Comparison of ENCODE assay signal across 21 cellular contexts in the genomic region with DNA sequence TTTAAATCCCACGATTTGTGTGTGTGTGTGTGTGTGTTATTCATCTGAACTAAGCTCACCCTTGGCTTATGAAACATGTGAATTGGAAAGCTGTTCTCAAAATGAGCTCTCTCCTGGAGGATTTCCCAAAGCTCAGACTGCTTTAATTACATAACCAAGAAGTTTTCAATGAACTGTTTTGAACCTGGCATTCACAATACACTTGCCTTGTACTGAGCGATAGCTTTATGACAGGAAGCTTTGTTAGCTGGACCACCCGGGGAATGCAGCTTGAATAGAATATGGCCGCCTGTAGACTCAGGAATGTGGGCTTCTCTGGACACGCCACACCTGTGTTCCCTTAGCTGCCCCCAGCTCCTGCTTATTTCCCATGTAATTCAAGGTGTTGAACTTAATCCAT.
DNase-seq lines count a peak whose midpoint lies in the region; ATAC-seq, FAIRE-seq and TF ChIP-seq lines count a peak whose summit lies in the region.
"Had no signal": no experiment of that assay in that cellular context is flagged by ENCODE, and none has a peak within 500 bp of the region (broad histone marks: within the 10 kb centered on the region; RNA-seq: fewer than 3 reads in every experiment).

No MANE protein-coding gene starts in this region.

- peaks cover 4% of the 10 kb centered on the region for H3K36me3 Mint-ChIP-seq in activated T-helper 2 cell treated with anti-CD3 and anti-CD28 coated beads, Interferon-gamma antibody, Interleukin-2, Interleukin-4, amounts not matched to agents 10 μg/mL and 5 μg/mL and 100 μg/mL, durations not matched to agents 14 hours and 24 hours and 36 hours (ENCODE audit: low read depth)

- in situ Hi-C loops in mammary epithelial cell (cut with MboI; ENCODE audit: low sequenced_read_pairs in 2 of 2): no loop called here

- dilution Hi-C loops in mammary epithelial cell (cut with HindIII; ENCODE audit: low sequenced_read_pairs): no loop called here
- dilution Hi-C loops in keratinocyte (cut with MboI; ENCODE audit: extremely low pct_ligation_motif_present, low sequenced_read_pairs): no loop called here

- no peaks in the 10 kb centered on the region for H3K4me1 Mint-ChIP-seq in activated T-helper 2 cell treated with anti-CD3 and anti-CD28 coated beads, Interferon-gamma antibody, Interleukin-2, Interleukin-4, amounts not matched to agents 10 μg/mL and 5 μg/mL and 100 μg/mL, durations not matched to agents 14 hours and 24 hours and 36 hours (ENCODE audit: low read depth)
- H3K4me1 Mint-ChIP-seq: naive thymus-derived CD8-positive, alpha-beta T cell had no signal

- WGBS in mammary epithelial cell (ENCODE audit: low coverage, missing lambda C conversion rate): 20% methylated on average over 5 of the region's 5 CpGs
- 87% methylated on average over 5 of the region's 5 CpGs for WGBS in smooth muscle cell (ENCODE audit: low lambda C conversion rate)

- H3K4me1 ChIP-seq in left ventricle myocardium inferior (no peaks in the 10 kb centered on the region), mammary epithelial cell (ENCODE audit: insufficient read depth, low read length) (no peaks in the 10 kb centered on the region), keratinocyte (ENCODE audit: control insufficient read depth, extremely low read depth, insufficient read depth, low read length) (no peaks in the 10 kb centered on the region), smooth muscle cell (ENCODE audit: low read depth) (no peaks in the 10 kb centered on the region)
- H3K4me1 ChIP-seq: A549 had no signal

- H3K9ac ChIP-seq in mammary epithelial cell (ENCODE audit: insufficient read depth, low read length) (no peak overlapping the region), keratinocyte (ENCODE audit: control insufficient read depth, extremely low read depth, insufficient read depth, low read length) (no peak overlapping the region), smooth muscle cell (ENCODE audit: low read depth) (no peak overlapping the region)

- H2AFZ ChIP-seq in mammary epithelial cell (ENCODE audit: low read depth, low read length): peak overlapping the region; percentile 83
- peak overlapping the region; percentile 24 for H2AFZ ChIP-seq in keratinocyte (ENCODE audit: control insufficient read depth, low read length)
- H2AFZ ChIP-seq in smooth muscle cell (ENCODE audit: low read depth): no peak overlapping the region

- intact Hi-C loops in left ventricle myocardium superior (cut with micrococcal nuclease) (no loop called here), left ventricle myocardium inferior (cut with micrococcal nuclease) (no loop called here), mammary epithelial cell (cut with micrococcal nuclease) (no loop called here)
- intact Hi-C loops in activated T-helper 2 cell treated with anti-CD3 and anti-CD28 coated beads, Interferon-gamma antibody, Interleukin-2, Interleukin-4, amounts not matched to agents 10 μg/mL and 5 μg/mL and 100 μg/mL, durations not matched to agents 14 hours and 24 hours and 36 hours (cut with micrococcal nuclease): no loop called here

- H3K79me2 ChIP-seq in mammary epithelial cell (ENCODE audit: insufficient read depth, low read length): no peaks in the 10 kb centered on the region
- no peaks in the 10 kb centered on the region for H3K79me2 ChIP-seq in keratinocyte (ENCODE audit: control insufficient read depth, insufficient read depth, low read length)
- H3K79me2 ChIP-seq in smooth muscle cell (ENCODE audit: low read depth): no peaks in the 10 kb centered on the region

- H3K4me2 ChIP-seq in mammary epithelial cell (ENCODE audit: insufficient read depth, low read depth, low read length): no peak overlapping the region
- H3K4me2 ChIP-seq in keratinocyte (ENCODE audit: control insufficient read depth, extremely low read depth, insufficient read depth, low read depth, low read length): no peak overlapping the region
- H3K4me2 ChIP-seq in smooth muscle cell: no peak overlapping the region
- H3K4me2 ChIP-seq: A549 had no signal

- no peak overlapping the region for H3K27ac Mint-ChIP-seq in activated T-helper 2 cell treated with anti-CD3 and anti-CD28 coated beads, Interferon-gamma antibody, Interleukin-2, Interleukin-4, amounts not matched to agents 10 μg/mL and 5 μg/mL and 100 μg/mL, durations not matched to agents 14 hours and 24 hours and 36 hours
- H3K27ac Mint-ChIP-seq: activated naive CD8-positive, alpha-beta T cell; CD4-positive, alpha-beta T cell; effector memory CD8-positive, alpha-beta T cell had no signal

- H3K9me3 ChIP-seq in left ventricle myocardium inferior (replicated peaks): peaks cover 22% of the 10 kb centered on the region
- H3K9me3 ChIP-seq in mammary epithelial cell (replicated peaks; ENCODE audit: insufficient read depth, low read length): peaks cover 2% of the 10 kb centered on the region
- no peaks in the 10 kb centered on the region for H3K9me3 ChIP-seq in keratinocyte (ENCODE audit: control insufficient read depth, low read depth, low read length)
- no peaks in the 10 kb centered on the region for H3K9me3 ChIP-seq in smooth muscle cell (replicated peaks; ENCODE audit: low read depth)

- H3K9me3 Mint-ChIP-seq in activated T-helper 2 cell treated with anti-CD3 and anti-CD28 coated beads, Interferon-gamma antibody, Interleukin-2, Interleukin-4, amounts not matched to agents 10 μg/mL and 5 μg/mL and 100 μg/mL, durations not matched to agents 14 hours and 24 hours and 36 hours: peaks cover 20% of the 10 kb centered on the region
- H3K9me3 Mint-ChIP-seq: CD4-positive, alpha-beta T cell had no signal

- no peak overlapping the region for H3K4me3 Mint-ChIP-seq in activated T-helper 2 cell treated with anti-CD3 and anti-CD28 coated beads, Interferon-gamma antibody, Interleukin-2, Interleukin-4, amounts not matched to agents 10 μg/mL and 5 μg/mL and 100 μg/mL, durations not matched to agents 14 hours and 24 hours and 36 hours (ENCODE audit: low read depth)
- H3K4me3 Mint-ChIP-seq: activated naive CD8-positive, alpha-beta T cell; CD4-positive, alpha-beta T cell; effector memory CD8-positive, alpha-beta T cell; naive thymus-derived CD8-positive, alpha-beta T cell had no signal

- FAIRE-seq in keratinocyte (lab: Jason Lieb, UNC): no peak
- FAIRE-seq: A549 had no signal

- H3K36me3 ChIP-seq in left ventricle myocardium inferior (no peaks in the 10 kb centered on the region), mammary epithelial cell (ENCODE audit: insufficient read depth, low read length) (no peaks in the 10 kb centered on the region), keratinocyte (ENCODE audit: control insufficient read depth in 2 of 2, extremely low read depth in 1 of 2, insufficient read depth in 2 of 2, low read length in 2 of 2) (no peaks in the 10 kb centered on the region), smooth muscle cell (ENCODE audit: low read depth) (no peaks in the 10 kb centered on the region)
- H3K36me3 ChIP-seq: MG63 had no signal

- DNase-seq in left ventricle myocardium superior (no peak), left ventricle myocardium inferior (no peak), mammary epithelial cell (no peak), keratinocyte (ENCODE audit: low read depth, low spot score) (no peak), EL (no peak), smooth muscle cell (lab: John Stamatoyannopoulos, UW; ENCODE audit: unreplicated experiment) (no peak), islet precursor cell (no peak)
- no peak for DNase-seq in activated T-helper 2 cell treated with anti-CD3 and anti-CD28 coated beads, Interferon-gamma antibody, Interleukin-2, Interleukin-4, amounts not matched to agents 10 μg/mL and 5 μg/mL and 100 μg/mL, durations not matched to agents 14 hours and 24 hours and 36 hours (ENCODE audit: low spot score)
- DNase-seq: CD4-positive, alpha-beta T cell; effector memory CD8-positive, alpha-beta T cell; foreskin melanocyte; MG63; naive thymus-derived CD8-positive, alpha-beta T cell; NCI-H1694; NCI-H345; NK-92 treated with Interleukin-12 subunit alpha and Interleukin-12 subunit beta, amount 100 ng/mL, for 24 hours; stimulated activated CD4-positive, alpha-beta T cell treated with anti-CD3 and anti-CD28 coated beads, Interleukin-15, amount 100 ng/mL, for 24 hours; stimulated activated naive CD8-positive, alpha-beta T cell treated with anti-CD3 and anti-CD28 coated beads, Interleukin-15, Interleukin-2, amounts not matched to agents 100 U/mL and 50 U/mL, for 24 hours had no signal

- peaks cover 65% of the 10 kb centered on the region for H3K27me3 Mint-ChIP-seq in activated T-helper 2 cell treated with anti-CD3 and anti-CD28 coated beads, Interferon-gamma antibody, Interleukin-2, Interleukin-4, amounts not matched to agents 10 μg/mL and 5 μg/mL and 100 μg/mL, durations not matched to agents 14 hours and 24 hours and 36 hours (ENCODE audit: low read depth)
- H3K27me3 Mint-ChIP-seq: effector memory CD8-positive, alpha-beta T cell had no signal

- H4K20me1 ChIP-seq in mammary epithelial cell (ENCODE audit: insufficient read depth, low read length) (no peaks in the 10 kb centered on the region), keratinocyte (ENCODE audit: control insufficient read depth, extremely low read depth, insufficient read depth, low read length) (no peaks in the 10 kb centered on the region), smooth muscle cell (ENCODE audit: low read depth) (no peaks in the 10 kb centered on the region)

- H3K9me1 ChIP-seq in keratinocyte (ENCODE audit: control insufficient read depth, extremely low read depth, insufficient read depth, low read length): no peaks in the 10 kb centered on the region

- H3K27ac ChIP-seq in left ventricle myocardium inferior (replicated peaks): no peak overlapping the region
- no peak overlapping the region for H3K27ac ChIP-seq in mammary epithelial cell (ENCODE audit: insufficient read depth, low read depth, low read length)
- no peak overlapping the region for H3K27ac ChIP-seq in keratinocyte (ENCODE audit: control insufficient read depth, insufficient read depth, low read length)
- H3K27ac ChIP-seq in smooth muscle cell (ENCODE audit: low read depth): no peak overlapping the region
- H3K27ac ChIP-seq: A549 had no signal

- no peak for TF ChIP-seq CTCF in left ventricle myocardium inferior (IDR thresholded peaks at IDR 0.05; ENCODE audit: borderline replicate concordance)
- no peak for TF ChIP-seq CTCF in mammary epithelial cell (conservative IDR thresholded peaks at IDR 0.05 in 1 of 2, IDR thresholded peaks at IDR 0.05 in 1 of 2; ENCODE audit: extremely low read depth in 1 of 2, insufficient read depth in 1 of 2, low read depth in 1 of 2, low read length in 2 of 2)
- TF ChIP-seq CTCF in keratinocyte (optimal IDR thresholded peaks at IDR 0.05 in 1 of 3, IDR thresholded peaks at IDR 0.05 in 1 of 3, conservative IDR thresholded peaks at IDR 0.05 in 1 of 3; ENCODE audit: extremely low read depth in 1 of 3, insufficient read depth in 2 of 3, low read length in 3 of 3): no peak
- no peak for TF ChIP-seq CTCF in smooth muscle cell (IDR thresholded peaks at IDR 0.05; ENCODE audit: borderline replicate concordance, insufficient read depth, poor library complexity, severe bottlenecking)

- CTCF ChIA-PET in mammary epithelial cell (lab: Charles Lee; ENCODE audit: low non-redundant PET): no interaction called here

- no TSS peak for BruUV-seq in mammary epithelial cell (replicated peaks; lab: Mats Ljungman, UMichigan)

- no peaks in the 10 kb centered on the region for H3F3A ChIP-seq in smooth muscle cell (ENCODE audit: low read depth)

- peak; percentile 42 for ATAC-seq in left ventricle myocardium superior
- ATAC-seq: A549; effector memory CD8-positive, alpha-beta T cell; naive thymus-derived CD8-positive, alpha-beta T cell; stimulated activated naive CD8-positive, alpha-beta T cell treated with anti-CD3 and anti-CD28 coated beads, Interleukin-15, Interleukin-2, amounts not matched to agents 100 U/mL and 50 U/mL, for 24 hours had no signal

- H3K27me3 ChIP-seq in left ventricle myocardium inferior (ENCODE audit: low read depth): no peaks in the 10 kb centered on the region
- no peaks in the 10 kb centered on the region for H3K27me3 ChIP-seq in mammary epithelial cell (ENCODE audit: insufficient read depth, low read length)
- H3K27me3 ChIP-seq in keratinocyte (ENCODE audit: control insufficient read depth, extremely low read depth, insufficient read depth, low read length): no peaks in the 10 kb centered on the region
- H3K27me3 ChIP-seq in smooth muscle cell (ENCODE audit: low read depth): peaks cover 9% of the 10 kb centered on the region
- H3K27me3 ChIP-seq: MG63 had no signal

- H3K4me3 ChIP-seq in left ventricle myocardium inferior: no peak overlapping the region
- no peak overlapping the region for H3K4me3 ChIP-seq in mammary epithelial cell (replicated peaks in 1 of 3; ENCODE audit: insufficient read depth in 1 of 3, low read depth in 2 of 3, low read length in 3 of 3)
- H3K4me3 ChIP-seq in keratinocyte (ENCODE audit: control insufficient read depth in 2 of 3, extremely low read depth in 1 of 3, insufficient read depth in 2 of 3, low read depth in 1 of 3, low read length in 3 of 3): no peak overlapping the region
- H3K4me3 ChIP-seq in smooth muscle cell: no peak overlapping the region
- H3K4me3 ChIP-seq: A549, lung, MG63 had no signal
